9 cellular contexts compared by ENCODE assay signal in genomic region chr3:70387889-70388288, GRCh38.
"Had no signal": no experiment of that assay in that cellular context is flagged by ENCODE, and none has a peak within 500 bp of the region (broad histone marks: within the 10 kb centered on the region; RNA-seq: fewer than 3 reads in every experiment).

No MANE protein-coding gene starts in this region.

- H3K4me1 ChIP-seq: HAP-1 had no signal

- H3K9ac ChIP-seq: GM23248 had no signal

- DNase-seq: GM23248, GOT3, H7, HFFc6, IMR-90, KG1 had no signal

- H3K4me3 ChIP-seq: GM23248, HAP-1, K562 had no signal

- H2AFZ ChIP-seq: GM23248 had no signal

- ATAC-seq: HCT116, K562 had no signal

- H3K9me3 ChIP-seq: HAP-1 had no signal

- H3K36me3 ChIP-seq: HAP-1 had no signal

- H3K27ac ChIP-seq: GM23248 had no signal
